ENCODE assay signal across 8 cellular contexts in the genomic region with DNA sequence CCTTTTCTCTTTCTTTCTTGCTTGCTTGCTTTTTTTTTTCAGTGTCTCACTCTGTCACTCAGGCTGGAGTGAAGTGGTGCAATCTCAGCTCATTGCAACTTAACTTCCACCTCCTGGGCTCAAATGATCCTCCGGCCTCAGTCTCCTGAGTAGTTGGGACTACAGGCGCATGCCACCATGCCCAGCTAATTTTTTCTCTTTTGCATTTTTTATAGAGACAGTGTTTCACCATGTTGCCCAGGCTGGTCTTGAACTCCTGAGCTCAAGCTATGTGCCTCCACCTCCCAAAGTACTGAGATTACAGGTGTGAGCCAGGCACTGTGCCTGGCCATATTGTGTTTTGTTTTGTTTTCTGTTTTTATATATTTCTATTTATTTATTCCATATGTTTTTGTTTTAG.
"Had no signal": no experiment of that assay in that cellular context is flagged by ENCODE, and none has a peak within 500 bp of the region (broad histone marks: within the 10 kb centered on the region; RNA-seq: fewer than 3 reads in every experiment).

No MANE protein-coding gene starts in this region.

- FAIRE-seq: G401.6, GM12878, GM12891, GM12892, GM18507, GM19239 had no signal

- ATAC-seq: GM12878 had no signal

- DNase-seq: GDM1, GF-D8 had no signal

- H3K4me3 ChIP-seq: GM12878 had no signal
